In genomic region chr10:100744136-100744979, GRCh38 we compare ENCODE assay signal across 12 cellular contexts. TPM values are rescaled to one million over a fixed set of nuclear protein-coding genes. Genes with fewer than 3 reads are reported as not detected.
DNase-seq lines count a peak whose midpoint lies in the region; ATAC-seq and TF ChIP-seq lines count a peak whose summit lies in the region.
"Had no signal": no experiment of that assay in that cellular context is flagged by ENCODE, and none has a peak within 500 bp of the region (broad histone marks: within the 10 kb centered on the region; RNA-seq: fewer than 3 reads in every experiment).

No MANE protein-coding gene starts in this region.

- peaks cover 72% of the 10 kb centered on the region for H3K27me3 ChIP-seq in CD8-positive, alpha-beta T cell (ENCODE audit: insufficient read depth, low read length)
- peaks cover 96% of the 10 kb centered on the region for H3K27me3 ChIP-seq in H7 (ENCODE audit: control insufficient read depth, insufficient read depth, low read length)

- no peaks in the 10 kb centered on the region for H3K36me3 ChIP-seq in CD8-positive, alpha-beta T cell (ENCODE audit: insufficient read depth, low read length)
- no peaks in the 10 kb centered on the region for H3K36me3 ChIP-seq in H7 (replicated peaks; ENCODE audit: control insufficient read depth, insufficient read depth, low read length)
- H3K36me3 ChIP-seq: esophagus squamous epithelium, pancreas had no signal

- H3K27ac ChIP-seq in CD8-positive, alpha-beta T cell (ENCODE audit: low read depth, low read length) = no peak overlapping the region
- H3K27ac ChIP-seq: esophagus squamous epithelium, pancreas had no signal

- H3K9me3 ChIP-seq in CD8-positive, alpha-beta T cell (ENCODE audit: low read length) = no peaks in the 10 kb centered on the region
- H3K9me3 ChIP-seq: esophagus squamous epithelium, pancreas had no signal

- ATAC-seq in CD8-positive, alpha-beta T cell = no peak
- ATAC-seq in activated naive CD4-positive, alpha-beta T cell treated with anti-CD3 and anti-CD28 coated beads, Interleukin-2, amount 50 U/mL, for 72 hours = peak; percentile 60 to 77
- ATAC-seq in naive B cell (ENCODE audit: low read depth in 2 of 2) (peak; percentile 27 to 37), GM21381 (IDR thresholded peaks at IDR 0.05; ENCODE audit: unreplicated experiment) (no peak)

- no peak for DNase-seq in CD8-positive, alpha-beta T cell
- peak; percentile 77 for DNase-seq in H7
- DNase-seq in activated naive CD4-positive, alpha-beta T cell treated with anti-CD3 and anti-CD28 coated beads, Interleukin-2, amount 50 U/mL, for 72 hours (ENCODE audit: low spot score in 2 of 2) = no peak
- no peak for DNase-seq in naive B cell
- no peak for DNase-seq in AG08395 (ENCODE audit: low spot score)
- no peak for DNase-seq in DMS153 (lab: John Stamatoyannopoulos, UW)
- no peak for DNase-seq in GDM1 (lab: John Stamatoyannopoulos, UW)
- DNase-seq: esophagus squamous epithelium had no signal

- no peaks in the 10 kb centered on the region for H3K9me3 Mint-ChIP-seq in CD8-positive, alpha-beta T cell
- H3K9me3 Mint-ChIP-seq in activated naive CD4-positive, alpha-beta T cell treated with anti-CD3 and anti-CD28 coated beads, Interleukin-2, amount 50 U/mL, for 72 hours = no peaks in the 10 kb centered on the region
- peaks cover 0 to 7% (median 0%) of the 10 kb centered on the region in 7 donors for H3K9me3 Mint-ChIP-seq in naive B cell

- H3K4me1 ChIP-seq in CD8-positive, alpha-beta T cell (ENCODE audit: insufficient read depth, low read length) = peaks cover 50% of the 10 kb centered on the region

- POLR2A ChIA-PET in CD8-positive, alpha-beta T cell (lab: Charles Lee) = no interaction called here

- TF ChIP-seq CTCF in CD8-positive, alpha-beta T cell (IDR thresholded peaks at IDR 0.05) = no peak

- CTCF ChIA-PET in CD8-positive, alpha-beta T cell (lab: Charles Lee) = interaction anchor here (0.9 to 2.2 kb wide), 6 partner anchors 11 to 177 kb away, joined by 3 to 10 read pairs (median 6); no protein-coding TSS in a partner anchor

- no peak overlapping the region for H3K4me3 ChIP-seq in CD8-positive, alpha-beta T cell (ENCODE audit: low read depth, low read length)
- H3K4me3 ChIP-seq in H7 (ENCODE audit: insufficient read depth, low read depth, low read length) = peak overlapping the region; percentile 12

- no peak overlapping the region for H3K27ac Mint-ChIP-seq in CD8-positive, alpha-beta T cell
- H3K27ac Mint-ChIP-seq in activated naive CD4-positive, alpha-beta T cell treated with anti-CD3 and anti-CD28 coated beads, Interleukin-2, amount 50 U/mL, for 72 hours = peak overlapping the region in 1 of 2 donors; percentile 29
- peak overlapping the region in 5 of 6 donors; percentile 11 to 69 (median 18) for H3K27ac Mint-ChIP-seq in naive B cell

- H3K27me3 Mint-ChIP-seq in CD8-positive, alpha-beta T cell (ENCODE audit: low read depth) = peaks cover 72% of the 10 kb centered on the region
- peaks cover 72 to 88% (median 81%) of the 10 kb centered on the region in 3 donors for H3K27me3 Mint-ChIP-seq in naive B cell

- peaks cover 42% of the 10 kb centered on the region for H3K4me1 Mint-ChIP-seq in CD8-positive, alpha-beta T cell (ENCODE audit: low read depth)
- peaks cover 50 to 72% (median 70%) of the 10 kb centered on the region in 3 donors for H3K4me1 Mint-ChIP-seq in naive B cell

- intact Hi-C loops in CD8-positive, alpha-beta T cell (cut with DNase I, micrococcal nuclease) = loop anchor here (5.0 to 10.0 kb wide), 2 partner anchors 72 to 310 kb away; no protein-coding TSS in a partner anchor

- peak overlapping the region; percentile 15 for H3K4me3 Mint-ChIP-seq in CD8-positive, alpha-beta T cell
- H3K4me3 Mint-ChIP-seq in naive B cell = peak overlapping the region; percentile 18 to 81 (median 68)

- no peaks in the 10 kb centered on the region for H3K36me3 Mint-ChIP-seq in CD8-positive, alpha-beta T cell
- peaks cover 0 to 14% of the 10 kb centered on the region in 2 donors for H3K36me3 Mint-ChIP-seq in activated naive CD4-positive, alpha-beta T cell treated with anti-CD3 and anti-CD28 coated beads, Interleukin-2, amount 50 U/mL, for 72 hours
- peaks cover 5 to 15% of the 10 kb centered on the region in 2 donors for H3K36me3 Mint-ChIP-seq in naive B cell

RNA-seq across cellular contexts. Expression of gene PAX2, which starts 1.0 kb away (rescaled TPM):
- not detected for total RNA-seq in CD8-positive, alpha-beta T cell
- 0.10 TPM in 1 of 2 replicates, not detected in the other for total RNA-seq in H7 (2014; rRNA removed; shearing (Covaris generic))
- not detected for total RNA-seq in activated naive CD4-positive, alpha-beta T cell treated with anti-CD3 and anti-CD28 coated beads, Interleukin-2, amount 50 U/mL, for 72 hours
- not detected for polyA plus RNA-seq in naive B cell (ENCODE audit: low read depth in 6 of 6)
- total RNA-seq: activated CD8-positive, alpha-beta memory T cell treated with anti-CD3 and anti-CD28 coated beads for 36 hours; esophagus squamous epithelium; subcutaneous adipose tissue had no signal

Comparison
In these comparisons a context has a peak if more than half of its experiments do, and no peak if none do; other contexts are left out.
1. ATAC-seq: peak in activated naive CD4-positive, alpha-beta T cell treated with anti-CD3 and anti-CD28 coated beads, Interleukin-2, amount 50 U/mL, for 72 hours (2 of 2) and naive B cell (2 of 2); none in CD8-positive, alpha-beta T cell (single experiment) and GM21381 (single experiment).